Comparison of ENCODE assay signal across 8 cellular contexts in genomic region chr18:2848145-2848878, GRCh38. TPM values are rescaled to one million over a fixed set of nuclear protein-coding genes. Genes with fewer than 3 reads are reported as not detected.
A peak's percentile ranks its signal among the peaks of the same experiment; 100 is the strongest.
DNase-seq lines count a peak whose midpoint lies in the region; ATAC-seq, FAIRE-seq and TF ChIP-seq lines count a peak whose summit lies in the region.

No MANE protein-coding gene starts in this region.

- H3K79me2 ChIP-seq in H1 (ENCODE audit: control insufficient read depth in 1 of 2, insufficient read depth in 2 of 2, low read length in 2 of 2) (no peaks in the 10 kb centered on the region), neural progenitor cell (ENCODE audit: low read depth) (no peaks in the 10 kb centered on the region)

- no peaks in the 10 kb centered on the region for H3K9me3 Mint-ChIP-seq in neural progenitor cell

- H3K4me2 ChIP-seq in H1 (ENCODE audit: insufficient read depth in 1 of 2, low read depth in 2 of 2, low read length in 2 of 2) (peak overlapping the region; percentile 81 to 93), neural progenitor cell (peak overlapping the region; percentile 99)

- no peak overlapping the region for H2BK5ac ChIP-seq in H1 (ENCODE audit: low read depth, low read length)

- peaks cover 25% of the 10 kb centered on the region for H3K4me1 Mint-ChIP-seq in neural progenitor cell

- H3K4me1 ChIP-seq in HUES48 (ENCODE audit: control insufficient read depth, insufficient read depth, low read length) (peaks cover 4% of the 10 kb centered on the region), H1 (replicated peaks in 1 of 4; ENCODE audit: control insufficient read depth in 3 of 4, insufficient read depth in 4 of 4, low read length in 3 of 4) (peaks cover 0 to 10% (median 4%) of the 10 kb centered on the region in 4 experiments; a peak in 3 of 7 replicates), neural progenitor cell (peaks cover 13% of the 10 kb centered on the region)

- no peak overlapping the region for H3K18ac ChIP-seq in H1 (ENCODE audit: extremely low read depth, low read length)

- H4K8ac ChIP-seq in H1 (ENCODE audit: extremely low read depth, insufficient read depth, low read length) = peak overlapping the region; percentile 58; the same call in 1 of the 2 replicates

- no peak overlapping the region for H2BK15ac ChIP-seq in H1 (ENCODE audit: low read length)

- TF ChIP-seq RAD21 in H1 (IDR thresholded peaks at IDR 0.05 in 1 of 2, conservative IDR thresholded peaks at IDR 0.05 in 1 of 2; ENCODE audit: low read depth in 2 of 2, low read length in 2 of 2) = no peak

- peaks cover 24% of the 10 kb centered on the region for H3F3A ChIP-seq in neural progenitor cell (ENCODE audit: low read depth)

- H2AK5ac ChIP-seq in H1 (ENCODE audit: low read depth, low read length) = no peak overlapping the region

- CTCF ChIA-PET in BJ (lab: Yijun Ruan, JAX) (interaction anchor here (1.6 kb wide), 1 partner anchor 82 kb away, joined by 4 read pairs; no protein-coding TSS in a partner anchor), H1 (lab: Charles Lee; ENCODE audit: partially characterized antibody) (interaction anchor here (0.9 kb wide), 1 partner anchor 22 kb away, joined by 3 read pairs; no protein-coding TSS in a partner anchor)

- H3K4ac ChIP-seq in H1 (replicated peaks; ENCODE audit: insufficient read length, low read depth, low read length) = no peak overlapping the region

- H4K5ac ChIP-seq in H1 (ENCODE audit: insufficient read length, low read depth, low read length) = no peak overlapping the region

- no peak overlapping the region for H3K56ac ChIP-seq in H1 (replicated peaks; ENCODE audit: insufficient read length, low read depth, low read length)

- TF ChIP-seq CTCF in BJ (IDR thresholded peaks at IDR 0.05; ENCODE audit: insufficient read depth, low read depth, low read length) (no peak), H1 (IDR thresholded peaks at IDR 0.05; ENCODE audit: control extremely low read depth in 1 of 3, insufficient read depth in 1 of 3, low read depth in 1 of 3, low read length in 3 of 3) (no peak), neural progenitor cell (IDR thresholded peaks at IDR 0.05) (no peak)

- TF ChIP-seq POLR2A in H1 (IDR thresholded peaks at IDR 0.05; ENCODE audit: control extremely low read depth in 1 of 2, low read depth in 2 of 2, low read length in 2 of 2) = no peak

- H2AFZ ChIP-seq in H1 (ENCODE audit: low read length) = 0 out of 2 replicates have a peak overlapping the region, but pooled peaks have one; percentile 82
- peak overlapping the region; percentile 89 for H2AFZ ChIP-seq in neural progenitor cell (replicated peaks)

- no peak overlapping the region for H3K27ac ChIP-seq in HUES48 (ENCODE audit: low read depth, low read length)
- no peak overlapping the region for H3K27ac ChIP-seq in H1 (ENCODE audit: low read depth, low read length)
- no peak overlapping the region for H3K27ac ChIP-seq in neural progenitor cell

- H3K23me2 ChIP-seq in H1 (ENCODE audit: low read depth, low read length) = peaks cover 14% of the 10 kb centered on the region; the same call in 1 of the 2 replicates

- POLR2A ChIA-PET in BJ (lab: Charles Lee) (no interaction called here), H1 (lab: Charles Lee; ENCODE audit: partially characterized antibody) (interaction anchor here (1.2 kb wide), 2 partner anchors 22 to 193 kb away, joined by 3 read pairs; partner anchors contain the start of gene SMCHD1)

- no peaks in the 10 kb centered on the region for H3K36me3 Mint-ChIP-seq in neural progenitor cell

- peak; percentile 7 for FAIRE-seq in H1 (lab: Jason Lieb, UNC)

- 28% methylated on average over 17 of the region's 17 CpGs; no CpG with 5 or more reads in 1 of the 2 experiments for WGBS in H1 (ENCODE audit: extremely low coverage in 1 of 2, insufficient coverage in 1 of 2, insufficient read length in 1 of 2, insufficient replicate concordance in 2 of 2, low coverage in 1 of 2, low lambda C conversion rate in 2 of 2, missing lambda C conversion rate in 1 of 2), 2 experiments

- TF ChIP-seq EP300 in H1 (IDR thresholded peaks at IDR 0.05; ENCODE audit: borderline replicate concordance in 1 of 2, low read depth in 2 of 2, low read length in 2 of 2) = no peak

- ATAC-seq in esophagus mucosa = no peak

- peaks cover 3% of the 10 kb centered on the region; the same call in 1 of the 2 replicates for H3K27me3 ChIP-seq in BJ (ENCODE audit: control insufficient read depth, insufficient read depth, low read length)
- peaks cover 63% of the 10 kb centered on the region for H3K27me3 ChIP-seq in HUES48 (ENCODE audit: control insufficient read depth, insufficient read depth, low read length)
- H3K27me3 ChIP-seq in H1 (replicated peaks in 1 of 4; ENCODE audit: control insufficient read depth in 3 of 4, extremely low read depth in 1 of 4, insufficient read depth in 3 of 4, low read length in 3 of 4) = peaks cover 7 to 52% (median 44%) of the 10 kb centered on the region in 4 experiments
- peaks cover 71% of the 10 kb centered on the region for H3K27me3 ChIP-seq in neural progenitor cell

- peaks cover 33% of the 10 kb centered on the region for H3K27me3 Mint-ChIP-seq in neural progenitor cell (ENCODE audit: insufficient read depth, low read depth)

- H4K20me1 ChIP-seq in H1 (replicated peaks in 1 of 2; ENCODE audit: control insufficient read depth in 1 of 2, insufficient read depth in 2 of 2, low read length in 2 of 2) (peaks cover 0 to 2% of the 10 kb centered on the region in 2 experiments), neural progenitor cell (ENCODE audit: low read depth) (peaks cover 4% of the 10 kb centered on the region)

- no peak overlapping the region for H2BK20ac ChIP-seq in H1 (ENCODE audit: low read length)

- no peak overlapping the region for H2BK120ac ChIP-seq in H1 (replicated peaks; ENCODE audit: low read depth, low read length)

- no peak overlapping the region for H4K91ac ChIP-seq in H1 (replicated peaks; ENCODE audit: insufficient read length, low read length)

- peak overlapping the region; percentile 52 for H3K4me3 ChIP-seq in BJ (ENCODE audit: low read depth, low read length)
- H3K4me3 ChIP-seq in HUES48 (ENCODE audit: low read depth, low read length) = peak overlapping the region; percentile 75
- peak overlapping the region; percentile 52 to 82 (median 74); a peak in 6 of 8 replicates for H3K4me3 ChIP-seq in H1 (ENCODE audit: extremely low read depth in 1 of 4, insufficient read depth in 2 of 4, low read depth in 3 of 4, low read length in 4 of 4)
- H3K4me3 ChIP-seq in neural progenitor cell = peak overlapping the region; percentile 68

- H3K9me3 ChIP-seq in HUES48 (ENCODE audit: control insufficient read depth, insufficient read depth, low read length) (no peaks in the 10 kb centered on the region), H1 (ENCODE audit: insufficient read depth in 2 of 2, low read depth in 1 of 2, low read length in 1 of 2) (no peaks in the 10 kb centered on the region; a peak in 1 of 4 replicates), neural progenitor cell (ENCODE audit: low read depth) (no peaks in the 10 kb centered on the region)

- H3K4me3 Mint-ChIP-seq in neural progenitor cell = peak overlapping the region; percentile 92

- no peak overlapping the region for H3K9ac ChIP-seq in HUES48 (ENCODE audit: low read depth, low read length)
- no peak overlapping the region for H3K9ac ChIP-seq in H1 (replicated peaks in 1 of 4; ENCODE audit: extremely low read depth in 1 of 4, low read depth in 3 of 4, low read length in 3 of 4)
- H3K9ac ChIP-seq in neural progenitor cell = no peak overlapping the region

- H3K23ac ChIP-seq in H1 (ENCODE audit: insufficient read length) = no peak overlapping the region

- H3K36me3 ChIP-seq in BJ (ENCODE audit: control insufficient read depth, insufficient read depth, low read length) = no peaks in the 10 kb centered on the region
- H3K36me3 ChIP-seq in HUES48 (ENCODE audit: control insufficient read depth, insufficient read depth, low read length) = no peaks in the 10 kb centered on the region
- H3K36me3 ChIP-seq in H1 (ENCODE audit: control insufficient read depth in 2 of 4, insufficient read depth in 4 of 4, low read length in 3 of 4) = no peaks in the 10 kb centered on the region
- no peaks in the 10 kb centered on the region for H3K36me3 ChIP-seq in neural progenitor cell

- DNase-seq in BJ (ENCODE audit: low read depth) (no peak), H1 (ENCODE audit: low read depth in 1 of 2, low spot score in 2 of 2) (no peak), neural progenitor cell (ENCODE audit: low spot score) (no peak), anterior cingulate cortex (lab: John Stamatoyannopoulos, UW) (no peak), DMS79 (lab: John Stamatoyannopoulos, UW) (no peak), islet precursor cell (no peak)

- H2BK12ac ChIP-seq in H1 (ENCODE audit: low read depth, low read length) = no peak overlapping the region

- H3K79me1 ChIP-seq in H1 (ENCODE audit: low read depth, low read length) = no peaks in the 10 kb centered on the region

- no peak overlapping the region for H3K14ac ChIP-seq in H1 (ENCODE audit: insufficient read length)

- no peak overlapping the region for H3K27ac Mint-ChIP-seq in neural progenitor cell

TF ChIP-seq in H1, 55 proteins besides CTCF, POLR2A, EP300 and RAD21 (continues in another document):
- no peak for TF ChIP-seq POLR2AphosphoS5 (IDR thresholded peaks at IDR 0.05; ENCODE audit: low read depth, low read length)
- TF ChIP-seq PHF8 (conservative IDR thresholded peaks at IDR 0.05; ENCODE audit: low read depth, low read length) = no peak
- no peak for TF ChIP-seq SIX5 (IDR thresholded peaks at IDR 0.05; ENCODE audit: low read depth, low read length)
- TF ChIP-seq TCF12 (IDR thresholded peaks at IDR 0.05; ENCODE audit: low read depth, low read length) = no peak
- peak; percentile 63 for TF ChIP-seq EZH2 (IDR thresholded peaks at IDR 0.05; ENCODE audit: low read depth, low read length, severe bottlenecking)
- TF ChIP-seq GTF2F1 (IDR thresholded peaks at IDR 0.05; ENCODE audit: borderline replicate concordance, low read depth, low read length) = no peak
- TF ChIP-seq SUZ12 (IDR thresholded peaks at IDR 0.05; ENCODE audit: low read length) = no peak; the same call in none of the 2 replicates

RNA-seq across cellular contexts. Expression of gene EMILIN2, which starts 1.5 kb away (rescaled TPM):
- polyA plus RNA-seq in BJ (2011; rRNA removed) = 7.0 and 7.6 TPM in 2 replicates
- polyA minus RNA-seq in BJ (2011; rRNA and poly(A)+ RNA removed) = 3.5 and 4.2 TPM in 2 replicates
- total RNA-seq in H1 (2021; fragmentation: NEBNext Ultra II Directional; extraction: Animal tissue kit (Norgen Biotek cat#: 25700)) = 7.4 and 7.5 TPM in 2 replicates
- 6.0 and 8.1 TPM in 2 replicates for polyA plus RNA-seq in H1 (2011; rRNA removed)
- polyA plus RNA-seq in H1 (2011; cell fraction: cytosol; rRNA removed) = 8.1 TPM
- 16.5 TPM for polyA plus RNA-seq in H1 (2011; cell fraction: nucleus; rRNA removed)
- 5.2 to 7.4 TPM (median 6.3 TPM) in 4 replicates for polyA plus RNA-seq in H1 (2012, experiment 1 of 2)
- 4.9 TPM for polyA plus RNA-seq in H1 (2012, experiment 2 of 2)
- polyA plus RNA-seq in H1 (2013, experiment 1 of 2) = 5.3 TPM
- polyA plus RNA-seq in H1 (2013, experiment 2 of 2) = 3.7 TPM
- 1.8 and 2.9 TPM in 2 replicates for polyA minus RNA-seq in H1 (2011; rRNA and poly(A)+ RNA removed)
- polyA minus RNA-seq in H1 (2011; cell fraction: cytosol; rRNA and poly(A)+ RNA removed) = 6.0 TPM
- polyA minus RNA-seq in H1 (2011; cell fraction: nucleus; rRNA and poly(A)+ RNA removed) = 13.4 TPM
- 2.2 and 10.7 TPM in 2 replicates for total RNA-seq in neural progenitor cell (ENCODE audit: low replicate concordance)
- total RNA-seq in esophagus mucosa = 1.4 TPM
